ENCODE assay signal across 23 cellular contexts in genomic region chr1:31651025-31651424, GRCh38. TPM values are rescaled to one million over a fixed set of nuclear protein-coding genes. Genes with fewer than 3 reads are reported as not detected.
DNase-seq lines count a peak whose midpoint lies in the region; ATAC-seq and TF ChIP-seq lines count a peak whose summit lies in the region.
"Had no signal": no experiment of that assay in that cellular context is flagged by ENCODE, and none has a peak within 500 bp of the region (broad histone marks: within the 10 kb centered on the region; RNA-seq: fewer than 3 reads in every experiment).

No MANE protein-coding gene starts in this region.

- no peaks in the 10 kb centered on the region for H3K36me3 Mint-ChIP-seq in type B pancreatic cell
- H3K36me3 Mint-ChIP-seq: CD8-positive, alpha-beta T cell had no signal

- H3K4me3 ChIP-seq in heart right ventricle (no peak overlapping the region), psoas muscle (no peak overlapping the region)
- H3K4me3 ChIP-seq: dorsolateral prefrontal cortex had no signal

- peaks cover 4 to 60% (median 42%) of the 10 kb centered on the region in 9 donors for H3K4me1 ChIP-seq in heart right ventricle
- no peaks in the 10 kb centered on the region for H3K4me1 ChIP-seq in psoas muscle

- H3K36me3 ChIP-seq in heart right ventricle (peaks cover 0 to 33% (median 0%) of the 10 kb centered on the region in 9 donors), psoas muscle (ENCODE audit: insufficient read depth in 1 of 2, low read depth in 1 of 2) (peaks cover 0 to 5% of the 10 kb centered on the region in 2 donors)

- H3K27me3 ChIP-seq in heart right ventricle (no peaks in the 10 kb centered on the region), psoas muscle (ENCODE audit: insufficient read depth in 3 of 3, low read length in 2 of 3) (no peaks in the 10 kb centered on the region)
- H3K27me3 ChIP-seq: dorsolateral prefrontal cortex had no signal

- intact Hi-C loops in heart right ventricle (cut with DNase I): no loop called here
- intact Hi-C loops in Right ventricle myocardium superior (cut with DNase I): no loop called here
- intact Hi-C loops in psoas muscle (cut with DNase I): no loop called here

- H3K27ac ChIP-seq in heart right ventricle (peak overlapping the region in 7 of 10 donors; percentile 6 to 94 (median 71)), psoas muscle (peak overlapping the region; percentile 4)
- H3K27ac ChIP-seq: WERI-Rb-1 had no signal

- no peaks in the 10 kb centered on the region for H3K27me3 Mint-ChIP-seq in type B pancreatic cell
- H3K27me3 Mint-ChIP-seq: activated CD4-positive, alpha-beta T cell treated with anti-CD3 and anti-CD28 coated beads, Interleukin-2, amount 10 ng/mL, durations not matched to agents 7 days and 5 days; activated CD8-positive, alpha-beta memory T cell treated with anti-CD3 and anti-CD28 coated beads, Interleukin-2, amount 10 ng/mL, durations not matched to agents 7 days and 5 days; activated naive CD4-positive, alpha-beta T cell treated with anti-CD3 and anti-CD28 coated beads, Interleukin-2, amount 50 U/mL, for 24 hours; stimulated activated naive CD8-positive, alpha-beta T cell treated with anti-CD3 and anti-CD28 coated beads, Interleukin-15, Interleukin-2, amounts not matched to agents 100 ng/mL and 50 ng/mL, for 24 hours had no signal

- H3K4me3 Mint-ChIP-seq in type B pancreatic cell: peak overlapping the region; percentile 39
- H3K4me3 Mint-ChIP-seq: activated CD4-positive, alpha-beta T cell treated with anti-CD3 and anti-CD28 coated beads, Interleukin-2, amount 10 ng/mL, durations not matched to agents 7 days and 5 days; activated CD8-positive, alpha-beta memory T cell treated with anti-CD3 and anti-CD28 coated beads, Interleukin-2, amount 10 ng/mL, durations not matched to agents 7 days and 5 days; activated naive CD4-positive, alpha-beta T cell treated with anti-CD3 and anti-CD28 coated beads, Interleukin-2, amount 50 U/mL, for 24 hours; CD8-positive, alpha-beta T cell; stimulated activated naive CD8-positive, alpha-beta T cell treated with anti-CD3 and anti-CD28 coated beads, Interleukin-15, Interleukin-2, amounts not matched to agents 100 ng/mL and 50 ng/mL, for 24 hours had no signal

- H3K4me1 Mint-ChIP-seq in type B pancreatic cell (ENCODE audit: unreplicated experiment): peaks cover 12% of the 10 kb centered on the region

- WGBS in heart right ventricle, 2 donors: 39 to 54% methylated on average over 1 of the region's 1 CpG
- 44 to 67% (median 61%) methylated on average over 1 of the region's 1 CpG for WGBS in psoas muscle, 3 donors

- H3K27ac Mint-ChIP-seq in type B pancreatic cell: peak overlapping the region; percentile 87
- H3K27ac Mint-ChIP-seq: activated CD4-positive, alpha-beta T cell treated with anti-CD3 and anti-CD28 coated beads, Interleukin-2, amount 10 ng/mL, durations not matched to agents 7 days and 5 days; activated CD8-positive, alpha-beta memory T cell treated with anti-CD3 and anti-CD28 coated beads, Interleukin-2, amount 10 ng/mL, durations not matched to agents 7 days and 5 days; activated naive CD4-positive, alpha-beta T cell treated with anti-CD3 and anti-CD28 coated beads, Interleukin-2, amount 50 U/mL, for 24 hours; CD8-positive, alpha-beta T cell; stimulated activated naive CD8-positive, alpha-beta T cell treated with anti-CD3 and anti-CD28 coated beads, Interleukin-15, Interleukin-2, amounts not matched to agents 100 ng/mL and 50 ng/mL, for 24 hours had no signal

- no peak for ATAC-seq in heart right ventricle
- ATAC-seq in Right ventricle myocardium superior (ENCODE audit: poor library complexity): no peak
- no peak for ATAC-seq in psoas muscle
- ATAC-seq in HG03095 (IDR thresholded peaks at IDR 0.05; ENCODE audit: unreplicated experiment): no peak
- ATAC-seq: activated CD8-positive, alpha-beta memory T cell treated with anti-CD3 and anti-CD28 coated beads, Interleukin-2, amount 10 ng/mL, durations not matched to agents 7 days and 5 days; CD8-positive, alpha-beta T cell had no signal

- DNase-seq in heart right ventricle (no peak), Right ventricle myocardium superior (no peak), iris pigment epithelial cell (ENCODE audit: low read depth) (peak; percentile 27), psoas muscle (no peak), type B pancreatic cell (ENCODE audit: extremely low spot score, unreplicated experiment) (no peak), ecto neural progenitor cell (ENCODE audit: low spot score) (no peak)
- no peak for DNase-seq in stimulated activated CD4-positive, alpha-beta T cell treated with anti-CD3 and anti-CD28 coated beads, Interleukin-4, amount 100 ng/mL, for 1 hour
- DNase-seq: activated CD4-positive, alpha-beta T cell treated with anti-CD3 and anti-CD28 coated beads, Interleukin-2, amount 10 ng/mL, durations not matched to agents 7 days and 5 days; activated CD8-positive, alpha-beta memory T cell treated with anti-CD3 and anti-CD28 coated beads, Interleukin-2, amount 10 ng/mL, durations not matched to agents 7 days and 5 days; AML-193; CD8-positive, alpha-beta T cell; dorsolateral prefrontal cortex; NCI-H1092 treated with DMSO at 0.1 percent for 48 hours; NCI-H2081; NCI-H345; NCI-H748 treated with DMSO at 0.1 percent for 48 hours; WERI-Rb-1 had no signal

- no peak for TF ChIP-seq CTCF in heart right ventricle (IDR thresholded peaks at IDR 0.05)
- TF ChIP-seq CTCF in psoas muscle (IDR thresholded peaks at IDR 0.05): no peak
- TF ChIP-seq CTCF in type B pancreatic cell (conservative IDR thresholded peaks at IDR 0.05): no peak

- H3K9me3 Mint-ChIP-seq in type B pancreatic cell: peaks cover 3% of the 10 kb centered on the region
- H3K9me3 Mint-ChIP-seq: activated naive CD4-positive, alpha-beta T cell treated with anti-CD3 and anti-CD28 coated beads, Interleukin-2, amount 50 U/mL, for 24 hours; CD8-positive, alpha-beta T cell; stimulated activated naive CD8-positive, alpha-beta T cell treated with anti-CD3 and anti-CD28 coated beads, Interleukin-15, Interleukin-2, amounts not matched to agents 100 ng/mL and 50 ng/mL, for 24 hours had no signal

- no peaks in the 10 kb centered on the region for H3K9me3 ChIP-seq in heart right ventricle
- H3K9me3 ChIP-seq in psoas muscle: no peaks in the 10 kb centered on the region

RNA-seq across cellular contexts. Expression of gene PEF1, which starts 6.3 kb away (rescaled TPM):
- total RNA-seq in heart right ventricle (10 to 100 TPM; 35.0 to 47.9 (median 40.0) TPM), Right ventricle myocardium superior (31.1 TPM), psoas muscle (10 to 100 TPM; 22.1 to 43.1 (median 29.7) TPM), type B pancreatic cell (ENCODE audit: low replicate concordance) (45.2 and 48.3 TPM in 2 replicates)
- polyA plus RNA-seq in heart right ventricle (10 to 100 TPM; 35.4 to 94.3 TPM), psoas muscle (10 to 100 TPM; 29.5 to 57.4 (median 30.7) TPM)

RNA-seq across cellular contexts. Expression of gene HCRTR1, which starts 33.5 kb away (rescaled TPM):
- total RNA-seq in heart right ventricle (under 1 TPM in 6 of 10 donors, not detected in 4; 0.17 to 0.92 (median 0.37) TPM), Right ventricle myocardium superior (0.46 TPM), psoas muscle (1 to 10 TPM in 1 of 4 donors, under 1 TPM in 2, not detected in 1; 0.18 to 1.2 (median 0.42) TPM), type B pancreatic cell (ENCODE audit: low replicate concordance) (not detected in 2 replicates)
- polyA plus RNA-seq in heart right ventricle (1 to 10 TPM in 1 of 2 donors, under 1 TPM in 1; 0.20 to 1.5 TPM), psoas muscle (under 1 TPM; 0.12 to 0.51 (median 0.27) TPM)
- total RNA-seq: activated CD4-positive, alpha-beta T cell treated with anti-CD3 and anti-CD28 coated beads, Interleukin-2, amount 10 ng/mL, durations not matched to agents 7 days and 5 days; activated CD8-positive, alpha-beta memory T cell treated with anti-CD3 and anti-CD28 coated beads, Interleukin-2, amount 10 ng/mL, durations not matched to agents 7 days and 5 days; CD8-positive, alpha-beta T cell; mucosa of gallbladder; renal cortical epithelial cell; ureter had no signal

RNA-seq across cellular contexts. Expression of gene COL16A1, which starts 52.8 kb away (rescaled TPM):
- total RNA-seq in heart right ventricle (10 to 100 TPM in 9 of 10 donors, 1 to 10 TPM in 1; 7.4 to 35.3 (median 16.6) TPM), Right ventricle myocardium superior (10.9 TPM), psoas muscle (10 to 100 TPM in 1 of 4 donors, 1 to 10 TPM in 3; 6.1 to 14.2 (median 8.4) TPM), type B pancreatic cell (ENCODE audit: low replicate concordance) (4.6 and 53.5 TPM in 2 replicates)
- polyA plus RNA-seq in heart right ventricle (10 to 100 TPM in 1 of 2 donors, 1 to 10 TPM in 1; 8.3 to 33.1 TPM), psoas muscle (1 to 10 TPM; 2.9 to 4.1 (median 3.5) TPM)
- total RNA-seq: activated CD4-positive, alpha-beta T cell treated with anti-CD3 and anti-CD28 coated beads, Interleukin-2, amount 10 ng/mL, durations not matched to agents 7 days and 5 days; activated CD8-positive, alpha-beta memory T cell treated with anti-CD3 and anti-CD28 coated beads, Interleukin-2, amount 10 ng/mL, durations not matched to agents 7 days and 5 days had no signal
